In genomic region chr3:142853270-142854163, GRCh38 we compare ENCODE assay signal across 1 cellular context.
TF ChIP-seq lines count a peak whose summit lies in the region.

No MANE protein-coding gene starts in this region.

TF ChIP-seq in H1, 55 proteins besides CTCF, POLR2A, EP300 and RAD21 (continued from another document):
- TF ChIP-seq CBX5 (IDR thresholded peaks at IDR 0.05; ENCODE audit: low read depth, low read length): no peak
- no peak for TF ChIP-seq CHD7 (IDR thresholded peaks at IDR 0.05; ENCODE audit: insufficient replicate concordance, low read length)
- TF ChIP-seq EGR1 (IDR thresholded peaks at IDR 0.05; ENCODE audit: borderline replicate concordance, low read depth, low read length): no peak
